Comparison of ENCODE assay signal across 8 cellular contexts in genomic region chr16:88967800-88968588, GRCh38. TPM values are rescaled to one million over a fixed set of nuclear protein-coding genes. Genes with fewer than 3 reads are reported as not detected.
A peak's percentile ranks its signal among the peaks of the same experiment; 100 is the strongest.
DNase-seq lines count a peak whose midpoint lies in the region; ATAC-seq, FAIRE-seq and TF ChIP-seq lines count a peak whose summit lies in the region.

No MANE protein-coding gene starts in this region.

- FAIRE-seq in GM12892 (lab: Jason Lieb, UNC), result peak; percentile 98

- no peak for TF ChIP-seq CTCF in prostate gland (IDR thresholded peaks at IDR 0.05)

- 68% methylated on average over 19 of the region's 31 CpGs for WGBS in prostate gland

- H3K36me3 ChIP-seq in prostate gland, result no peaks in the 10 kb centered on the region

- DNase-seq in GM12892 (ENCODE audit: insufficient read length) (peak; percentile 91), prostate gland (ENCODE audit: low spot score) (no peak), G401 (ENCODE audit: low spot score) (no peak), NCI-H345 treated with DMSO at 0.1 percent for 48 hours (lab: John Stamatoyannopoulos, UW; ENCODE audit: unreplicated experiment) (no peak)
- DNase-seq in effector CD8-positive, alpha-beta T cell (lab: John Stamatoyannopoulos, UW), result no peak

- H3K4me1 ChIP-seq in prostate gland (replicated peaks), result no peaks in the 10 kb centered on the region

- H3K27ac ChIP-seq in prostate gland, result no peak overlapping the region

- in situ Hi-C loops in G401 (cut with HindIII; ENCODE audit: low sequenced_read_pairs), result no loop called here

- intact Hi-C loops in prostate gland (cut with DNase I), result no loop called here

- ATAC-seq in GM19468 (IDR thresholded peaks at IDR 0.05; ENCODE audit: extremely low read depth, unreplicated experiment) (peak; percentile 30), HG03280 (IDR thresholded peaks at IDR 0.05; ENCODE audit: unreplicated experiment) (peak; percentile 53), esophagus mucosa (peak; percentile 59)

- no peak overlapping the region for H3K4me3 ChIP-seq in prostate gland

- TF ChIP-seq POLR2A in GM12892 (IDR thresholded peaks at IDR 0.05; ENCODE audit: low read depth, low read length) (no peak), prostate gland (IDR thresholded peaks at IDR 0.05) (no peak)

- H3K9me3 ChIP-seq in prostate gland, result no peaks in the 10 kb centered on the region

- H3K27me3 ChIP-seq in prostate gland (replicated peaks; ENCODE audit: insufficient read depth), result no peaks in the 10 kb centered on the region

RNA-seq across cellular contexts. Expression of gene CBFA2T3, which starts 9.0 kb away (rescaled TPM):
- 5.5 TPM for polyA plus RNA-seq in GM12892 (2012; ENCODE audit: missing spikeins)
- total RNA-seq in esophagus mucosa, result 1.1 TPM
- total RNA-seq in prostate gland, result 1 to 10 TPM; 4.5 to 8.7 TPM
- total RNA-seq in G401 (2014; rRNA removed; shearing (Covaris generic)), result 0.12 and 0.64 TPM in 2 replicates
